ENCODE assay signal across 8 cellular contexts in genomic region chr1:40612345-40612831, GRCh38. TPM values are rescaled to one million over a fixed set of nuclear protein-coding genes. Genes with fewer than 3 reads are reported as not detected.
DNase-seq lines count a peak whose midpoint lies in the region; ATAC-seq and TF ChIP-seq lines count a peak whose summit lies in the region.

No MANE protein-coding gene starts in this region.

- H3K9me3 ChIP-seq in Peyer's patch (no peaks in the 10 kb centered on the region), testis (no peaks in the 10 kb centered on the region)

- H3K27ac ChIP-seq in Peyer's patch (no peak overlapping the region), testis (no peak overlapping the region)

- H3K4me3 ChIP-seq in Peyer's patch (no peak overlapping the region), fibroblast of the aortic adventitia (ENCODE audit: low read depth, low read length) (no peak overlapping the region), testis (no peak overlapping the region)

- WGBS in testis, 2 donors = 26 to 38% methylated on average over 10 to 11 of the region's 11 CpGs

- no peaks in the 10 kb centered on the region for H3K27me3 ChIP-seq in Peyer's patch
- H3K27me3 ChIP-seq in testis = no peaks in the 10 kb centered on the region

- H3K4me1 ChIP-seq in Peyer's patch (no peaks in the 10 kb centered on the region), testis (no peaks in the 10 kb centered on the region)

- no peak for TF ChIP-seq POLR2A in Peyer's patch (IDR thresholded peaks at IDR 0.05)
- TF ChIP-seq POLR2A in testis (IDR thresholded peaks at IDR 0.05) = no peak

- peak; percentile 27 to 95 (median 87) for TF ChIP-seq CTCF in Peyer's patch (IDR thresholded peaks at IDR 0.05)
- TF ChIP-seq CTCF in fibroblast of the aortic adventitia (IDR thresholded peaks at IDR 0.05; ENCODE audit: insufficient read depth, low read length) = peak; percentile 95
- TF ChIP-seq CTCF in testis (IDR thresholded peaks at IDR 0.05) = peak; percentile 63 to 65 (median 65)

- DNase-seq in DMS79 treated with DMSO at 0.1 percent for 48 hours (lab: John Stamatoyannopoulos, UW) = peak; percentile 64
- peak; percentile 86 to 87 for DNase-seq in Kasumi-1 (lab: John Stamatoyannopoulos, UW)
- peak; percentile 52 to 88 (median 61) for DNase-seq in Peyer's patch
- peak; percentile 80 for DNase-seq in activated T-cell treated with anti-CD3 and anti-CD28 coated beads, Interleukin-2, amount 50 U/mL, for 48 hours
- DNase-seq in fibroblast of the aortic adventitia (ENCODE audit: low read depth) = peak; percentile 73
- peak in 45 of 56 donors; percentile 6 to 79 (median 35) for DNase-seq in nucleus accumbens (lab: John Stamatoyannopoulos, UW)
- DNase-seq in testis = peak; percentile 77

- intact Hi-C loops in testis (cut with DNase I; ENCODE audit: low total_unique reads) = no loop called here

- H3K36me3 ChIP-seq in Peyer's patch (no peaks in the 10 kb centered on the region), testis (ENCODE audit: low read depth, missing control alignments) (no peaks in the 10 kb centered on the region)

- no peak for ATAC-seq in HG03045 (IDR thresholded peaks at IDR 0.05; ENCODE audit: unreplicated experiment)

RNA-seq across cellular contexts. Expression of gene RIMS3, which starts 53.1 kb away (rescaled TPM):
- total RNA-seq in Peyer's patch = 1 to 10 TPM; 2.5 to 6.6 (median 5.4) TPM
- 0.36 and 0.57 TPM in 2 replicates for total RNA-seq in fibroblast of the aortic adventitia (ENCODE audit: low replicate concordance)
- 1 to 10 TPM; 4.6 to 9.4 TPM for total RNA-seq in testis
- 8.3 TPM for polyA plus RNA-seq in testis (ENCODE audit: insufficient read depth, low read depth, low replicate concordance)

Comparison
In these comparisons a context has a peak if more than half of its experiments do, and no peak if none do; other contexts are left out.
1. DNase-seq: peak in every context shown above with its lines; median percentile 86 in Kasumi-1; 80 in activated T-cell treated with anti-CD3 and anti-CD28 coated beads, Interleukin-2, amount 50 U/mL, for 48 hours; 77 in testis; 73 in fibroblast of the aortic adventitia; 64 in DMS79 treated with DMSO at 0.1 percent for 48 hours; 61 in Peyer's patch; 35 in nucleus accumbens.